In genomic region chrX:120475447-120475846, GRCh38 we compare ENCODE assay signal across 8 cellular contexts. TPM values are rescaled to one million over a fixed set of nuclear protein-coding genes. Genes with fewer than 3 reads are reported as not detected.
DNase-seq lines count a peak whose midpoint lies in the region; ATAC-seq and TF ChIP-seq lines count a peak whose summit lies in the region.
"Not testable (repeated sequence)": the region's sequence is repeated elsewhere in the genome, so short reads cannot be mapped to it uniquely, and the experiment has no call there.

No MANE protein-coding gene starts in this region.

- H3K9ac ChIP-seq in HCT116 (ENCODE audit: low read length) = not testable (repeated sequence)

- not testable (repeated sequence) for H3K36me3 Mint-ChIP-seq in Calu3 (ENCODE audit: insufficient read depth, unreplicated experiment); naive thymus-derived CD4-positive, alpha-beta T cell; type B pancreatic cell

- H3K27me3 ChIP-seq in HCT116 (ENCODE audit: insufficient read depth, low read length); naive thymus-derived CD4-positive, alpha-beta T cell (ENCODE audit: control insufficient read depth in 2 of 2, insufficient read depth in 2 of 2, low read length in 2 of 2): not testable (repeated sequence)

- H3K79me2 ChIP-seq in HCT116 (ENCODE audit: insufficient read depth, low read length) = not testable (repeated sequence)

- not testable (repeated sequence) for H3K4me2 ChIP-seq in HCT116 (ENCODE audit: low read length)

- peak; percentile 50 for TF ChIP-seq RAD21 in HCT116 (IDR thresholded peaks at IDR 0.05; ENCODE audit: low read depth)

- not testable (repeated sequence) for H3K9me3 ChIP-seq in HCT116 (ENCODE audit: control insufficient read depth in 1 of 2, insufficient read depth in 1 of 2, low read depth in 1 of 2, low read length in 2 of 2); naive thymus-derived CD4-positive, alpha-beta T cell (ENCODE audit: control insufficient read depth in 2 of 3, low read length in 3 of 3)

- not testable (repeated sequence) for H3K4me3 Mint-ChIP-seq in Calu3 (ENCODE audit: low read depth, unreplicated experiment); naive thymus-derived CD4-positive, alpha-beta T cell; type B pancreatic cell

- not testable (repeated sequence) for H3K27me3 Mint-ChIP-seq in Calu3 (ENCODE audit: unreplicated experiment); naive thymus-derived CD4-positive, alpha-beta T cell; type B pancreatic cell

- RAD21 ChIA-PET in HCT116 (lab: Charles Lee; ENCODE audit: low non-redundant PET in 1 of 2, low total read pairs in 2 of 2, uncharacterized antibody in 2 of 2, unreplicated experiment in 2 of 2) = not testable (repeated sequence)

- BruUV-seq in Calu3 (replicated peaks; lab: Mats Ljungman, UMichigan); HCT116 (replicated peaks; lab: Mats Ljungman, UMichigan): not testable (repeated sequence)

- not testable (repeated sequence) for TF ChIP-seq POLR2A in HCT116 (IDR thresholded peaks at IDR 0.05; ENCODE audit: borderline replicate concordance, extremely low read depth, insufficient read depth, insufficient read length)

- not testable (repeated sequence) for TF ChIP-seq CTCF in Calu3 (IDR thresholded peaks at IDR 0.05; ENCODE audit: unreplicated experiment)
- peak in 2 of 3 experiments; percentile 25 to 41; a peak in 3 of 6 replicates for TF ChIP-seq CTCF in HCT116 (IDR thresholded peaks at IDR 0.05 in 2 of 3, conservative IDR thresholded peaks at IDR 0.05 in 1 of 3; ENCODE audit: borderline replicate concordance in 1 of 3, insufficient read depth in 1 of 3, low read depth in 2 of 3, low read length in 2 of 3)
- TF ChIP-seq CTCF in cardiac fibroblast (IDR thresholded peaks at IDR 0.05; ENCODE audit: low read depth, low read length) = peak; percentile 49
- TF ChIP-seq CTCF in type B pancreatic cell (conservative IDR thresholded peaks at IDR 0.05) = peak; percentile 77

- not testable (repeated sequence) for H2AFZ ChIP-seq in HCT116 (ENCODE audit: low read depth, low read length, poor library complexity, severe bottlenecking)

- POLR2A ChIA-PET in HCT116 (lab: Charles Lee); naive thymus-derived CD4-positive, alpha-beta T cell (lab: Charles Lee): not testable (repeated sequence)

- H3K27ac Mint-ChIP-seq in Calu3 (ENCODE audit: unreplicated experiment); naive thymus-derived CD4-positive, alpha-beta T cell; type B pancreatic cell: not testable (repeated sequence)

- not testable (repeated sequence) for H3K36me3 ChIP-seq in HCT116 (ENCODE audit: control insufficient read depth in 1 of 2, insufficient read depth in 2 of 2, low read length in 2 of 2); naive thymus-derived CD4-positive, alpha-beta T cell (ENCODE audit: control insufficient read depth in 2 of 3, insufficient read depth in 3 of 3, low read length in 3 of 3)

- H4K20me1 ChIP-seq in HCT116 (ENCODE audit: insufficient read depth) = not testable (repeated sequence)

- CTCF ChIA-PET in Calu3 (lab: Charles Lee) (interaction anchor here (0.6 to 0.9 kb wide), 3 partner anchors 10 to 94 kb away, joined by 3 to 5 read pairs (median 3); no protein-coding TSS in a partner anchor), HCT116 (lab: Charles Lee) (interaction anchor here (1.3 kb wide), 1 partner anchor 94 kb away, joined by 3 read pairs; no protein-coding TSS in a partner anchor)
- CTCF ChIA-PET in naive thymus-derived CD4-positive, alpha-beta T cell (lab: Charles Lee) = interaction anchor here (0.6 to 1.9 kb wide), 9 partner anchors 18 to 148 kb away, joined by 3 to 10 read pairs (median 4); partner anchors contain the start of gene CUL4B

- H3K9me3 Mint-ChIP-seq in Calu3 (ENCODE audit: low read depth, unreplicated experiment); naive thymus-derived CD4-positive, alpha-beta T cell; type B pancreatic cell: not testable (repeated sequence)

- ATAC-seq in HCT116 = not testable (repeated sequence)
- ATAC-seq in naive thymus-derived CD4-positive, alpha-beta T cell = peak; percentile 48

- H3K4me3 ChIP-seq in HCT116 (replicated peaks in 1 of 2; ENCODE audit: low read depth in 1 of 2, low read length in 2 of 2); cardiac fibroblast (replicated peaks in 1 of 2; ENCODE audit: low read depth in 2 of 2, low read length in 2 of 2); naive thymus-derived CD4-positive, alpha-beta T cell (ENCODE audit: low read length): not testable (repeated sequence)

- intact Hi-C loops in Calu3 (cut with micrococcal nuclease; ENCODE audit: unreplicated experiment) = loop anchor here (1.0 kb wide), 1 partner anchor 95 kb away; no protein-coding TSS in a partner anchor
- intact Hi-C loops in HCT116 (cut with micrococcal nuclease) = not testable (repeated sequence)
- intact Hi-C loops in naive thymus-derived CD4-positive, alpha-beta T cell (cut with micrococcal nuclease) = loop anchor here (1.0 kb wide), 5 partner anchors 23 to 156 kb away; no protein-coding TSS in a partner anchor

- peak; percentile 8 for DNase-seq in Calu3
- DNase-seq in HCT116 (ENCODE audit: low read depth, low spot score); type B pancreatic cell (ENCODE audit: extremely low spot score, unreplicated experiment): not testable (repeated sequence)
- peak; percentile 3 for DNase-seq in NCI-H2171 treated with DMSO at 0.1 percent for 48 hours (lab: John Stamatoyannopoulos, UW)
- DNase-seq in SW480 (ENCODE audit: low spot score) = peak; percentile 11
- peak; percentile 49 to 57 for DNase-seq in cardiac fibroblast (ENCODE audit: low read depth in 2 of 2)
- DNase-seq in germinal center (ENCODE audit: low spot score) = peak; percentile 14
- DNase-seq in naive thymus-derived CD4-positive, alpha-beta T cell = peak in 5 of 9 donors; percentile 9 to 33 (median 16)

- H3K9me2 ChIP-seq in HCT116 (ENCODE audit: insufficient read depth) = not testable (repeated sequence)

- H3K4me1 Mint-ChIP-seq in Calu3 (ENCODE audit: low read depth, unreplicated experiment); naive thymus-derived CD4-positive, alpha-beta T cell; type B pancreatic cell (ENCODE audit: unreplicated experiment): not testable (repeated sequence)

- H3K4me1 ChIP-seq in HCT116 (ENCODE audit: control insufficient read depth in 1 of 2, insufficient read depth in 2 of 2, low read length in 2 of 2); naive thymus-derived CD4-positive, alpha-beta T cell (ENCODE audit: control insufficient read depth in 2 of 2, insufficient read depth in 2 of 2, low read length in 2 of 2): not testable (repeated sequence)

- not testable (repeated sequence) for H3K27ac ChIP-seq in HCT116 (ENCODE audit: low read depth, low read length); naive thymus-derived CD4-positive, alpha-beta T cell (ENCODE audit: low read depth, low read length)

TF ChIP-seq in HCT116, 20 proteins besides CTCF, POLR2A, EP300 and RAD21:
- 0 out of 2 replicates have a peak, but pooled peaks have one; percentile 25 for TF ChIP-seq CEBPB (IDR thresholded peaks at IDR 0.05; ENCODE audit: low read depth)

RNA-seq across cellular contexts. Expression of gene LAMP2, which starts 6.4 kb away (rescaled TPM):
- total RNA-seq in Calu3 (2022) (120 and 132 TPM in 2 replicates), HCT116 (2021; ENCODE audit: unreplicated experiment) (41.1 TPM), type B pancreatic cell (ENCODE audit: low replicate concordance) (82.9 and 120 TPM in 2 replicates)
- polyA plus RNA-seq in HCT116 (2012) = 26.6 and 31.9 TPM in 2 replicates
- 10 to 100 TPM; 22.5 to 60.3 (median 44.9) TPM for total RNA-seq in naive thymus-derived CD4-positive, alpha-beta T cell
- polyA plus RNA-seq in naive thymus-derived CD4-positive, alpha-beta T cell = 10 to 100 TPM; 78.4 to 92.3 TPM
